1 cellular context compared by ENCODE assay signal in the genomic region with DNA sequence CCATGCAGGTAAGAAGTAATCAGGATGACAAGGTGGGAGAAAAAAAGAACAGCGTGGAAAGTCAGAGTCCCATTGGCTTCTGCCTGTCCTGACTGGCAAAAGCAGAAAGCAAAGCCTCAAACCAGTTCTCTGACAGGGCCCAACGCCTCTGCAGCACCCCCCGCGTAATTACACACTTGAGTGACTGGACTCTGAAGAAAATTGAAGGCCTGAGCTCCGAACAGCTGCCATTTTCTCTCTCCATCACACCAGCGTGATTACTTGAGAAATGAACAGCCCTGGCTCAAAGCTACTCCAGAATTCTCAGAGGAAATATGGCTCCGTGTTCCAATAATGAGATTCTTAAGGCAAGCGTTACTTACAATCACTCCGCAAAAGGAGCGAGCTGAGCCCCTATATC.
TF ChIP-seq lines count a peak whose summit lies in the region.

No MANE protein-coding gene starts in this region.

TF ChIP-seq in neural cell, 6 proteins besides CTCF, POLR2A, EP300 and RAD21 (continued from another document):
- TF ChIP-seq, protein P1, sequence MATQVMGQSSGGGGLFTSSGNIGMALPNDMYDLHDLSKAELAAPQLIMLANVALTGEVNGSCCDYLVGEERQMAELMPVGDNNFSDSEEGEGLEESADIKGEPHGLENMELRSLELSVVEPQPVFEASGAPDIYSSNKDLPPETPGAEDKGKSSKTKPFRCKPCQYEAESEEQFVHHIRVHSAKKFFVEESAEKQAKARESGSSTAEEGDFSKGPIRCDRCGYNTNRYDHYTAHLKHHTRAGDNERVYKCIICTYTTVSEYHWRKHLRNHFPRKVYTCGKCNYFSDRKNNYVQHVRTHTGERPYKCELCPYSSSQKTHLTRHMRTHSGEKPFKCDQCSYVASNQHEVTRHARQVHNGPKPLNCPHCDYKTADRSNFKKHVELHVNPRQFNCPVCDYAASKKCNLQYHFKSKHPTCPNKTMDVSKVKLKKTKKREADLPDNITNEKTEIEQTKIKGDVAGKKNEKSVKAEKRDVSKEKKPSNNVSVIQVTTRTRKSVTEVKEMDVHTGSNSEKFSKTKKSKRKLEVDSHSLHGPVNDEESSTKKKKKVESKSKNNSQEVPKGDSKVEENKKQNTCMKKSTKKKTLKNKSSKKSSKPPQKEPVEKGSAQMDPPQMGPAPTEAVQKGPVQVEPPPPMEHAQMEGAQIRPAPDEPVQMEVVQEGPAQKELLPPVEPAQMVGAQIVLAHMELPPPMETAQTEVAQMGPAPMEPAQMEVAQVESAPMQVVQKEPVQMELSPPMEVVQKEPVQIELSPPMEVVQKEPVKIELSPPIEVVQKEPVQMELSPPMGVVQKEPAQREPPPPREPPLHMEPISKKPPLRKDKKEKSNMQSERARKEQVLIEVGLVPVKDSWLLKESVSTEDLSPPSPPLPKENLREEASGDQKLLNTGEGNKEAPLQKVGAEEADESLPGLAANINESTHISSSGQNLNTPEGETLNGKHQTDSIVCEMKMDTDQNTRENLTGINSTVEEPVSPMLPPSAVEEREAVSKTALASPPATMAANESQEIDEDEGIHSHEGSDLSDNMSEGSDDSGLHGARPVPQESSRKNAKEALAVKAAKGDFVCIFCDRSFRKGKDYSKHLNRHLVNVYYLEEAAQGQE (IDR thresholded peaks at IDR 0.05; ENCODE audit: borderline replicate concordance) = no peak
